ENCODE assay signal across 16 cellular contexts in genomic region chr9:114850871-114851270, GRCh38. TPM values are rescaled to one million over a fixed set of nuclear protein-coding genes. Genes with fewer than 3 reads are reported as not detected.
DNase-seq lines count a peak whose midpoint lies in the region; ATAC-seq, FAIRE-seq and TF ChIP-seq lines count a peak whose summit lies in the region.
"Had no signal": no experiment of that assay in that cellular context is flagged by ENCODE, and none has a peak within 500 bp of the region (broad histone marks: within the 10 kb centered on the region; RNA-seq: fewer than 3 reads in every experiment).

No MANE protein-coding gene starts in this region.

- peak overlapping the region; percentile 61 for H3K27ac Mint-ChIP-seq in activated CD4-positive, alpha-beta T cell treated with anti-CD3 and anti-CD28 coated beads for 36 hours
- no peak overlapping the region for H3K27ac Mint-ChIP-seq in astrocyte (ENCODE audit: unreplicated experiment)

- H3K36me3 Mint-ChIP-seq in activated CD4-positive, alpha-beta T cell treated with anti-CD3 and anti-CD28 coated beads for 36 hours (ENCODE audit: low read depth): peaks cover 3% of the 10 kb centered on the region
- H3K36me3 Mint-ChIP-seq in astrocyte (ENCODE audit: low read depth, unreplicated experiment): no peaks in the 10 kb centered on the region

- no peaks in the 10 kb centered on the region for H3K4me1 ChIP-seq in astrocyte (ENCODE audit: insufficient read depth, low read length)
- H3K4me1 ChIP-seq in osteoblast (ENCODE audit: insufficient read depth, low read length): peaks cover 40% of the 10 kb centered on the region
- H3K4me1 ChIP-seq: breast epithelium had no signal

- H3K36me3 ChIP-seq in MG63 (no peaks in the 10 kb centered on the region), astrocyte (ENCODE audit: insufficient read depth, low read length) (no peaks in the 10 kb centered on the region), osteoblast (ENCODE audit: insufficient read depth, low read length) (no peaks in the 10 kb centered on the region)
- H3K36me3 ChIP-seq: breast epithelium, neutrophil, upper lobe of left lung had no signal

- H3K27me3 ChIP-seq in MG63 (no peaks in the 10 kb centered on the region), astrocyte (ENCODE audit: insufficient read depth, low read length) (no peaks in the 10 kb centered on the region), osteoblast (ENCODE audit: insufficient read depth, low read length) (no peaks in the 10 kb centered on the region)
- H3K27me3 ChIP-seq: breast epithelium, neutrophil, upper lobe of left lung had no signal

- H3K9ac ChIP-seq in astrocyte (ENCODE audit: low read length): no peak overlapping the region

- H3K9me3 Mint-ChIP-seq in activated CD4-positive, alpha-beta T cell treated with anti-CD3 and anti-CD28 coated beads for 36 hours (ENCODE audit: low read depth): no peaks in the 10 kb centered on the region
- H3K9me3 Mint-ChIP-seq in astrocyte (ENCODE audit: unreplicated experiment): no peaks in the 10 kb centered on the region

- H3K9me3 ChIP-seq in MG63 (no peaks in the 10 kb centered on the region), astrocyte (ENCODE audit: insufficient read depth, low read depth, low read length) (no peaks in the 10 kb centered on the region), osteoblast (ENCODE audit: low read depth, low read length) (no peaks in the 10 kb centered on the region)
- H3K9me3 ChIP-seq: breast epithelium, neutrophil, upper lobe of left lung had no signal

- no peak overlapping the region for H2AFZ ChIP-seq in astrocyte (ENCODE audit: low read depth, low read length)
- H2AFZ ChIP-seq in osteoblast (ENCODE audit: low read length): no peak overlapping the region

- TF ChIP-seq CTCF in astrocyte (IDR thresholded peaks at IDR 0.05; ENCODE audit: insufficient read depth, low read depth, low read length) (no peak), osteoblast (IDR thresholded peaks at IDR 0.05; ENCODE audit: extremely low read depth, low read depth, low read length) (no peak)

- ATAC-seq in activated CD4-positive, alpha-beta T cell treated with anti-CD3 and anti-CD28 coated beads for 36 hours: peak; percentile 80
- ATAC-seq in GM21423 (IDR thresholded peaks at IDR 0.05; ENCODE audit: unreplicated experiment): no peak

- H3K27me3 Mint-ChIP-seq in activated CD4-positive, alpha-beta T cell treated with anti-CD3 and anti-CD28 coated beads for 36 hours: no peaks in the 10 kb centered on the region
- H3K27me3 Mint-ChIP-seq in astrocyte (ENCODE audit: low read depth, unreplicated experiment): no peaks in the 10 kb centered on the region

- CTCF ChIA-PET in activated CD4-positive, alpha-beta T cell treated with anti-CD3 and anti-CD28 coated beads for 36 hours (lab: Charles Lee): no interaction called here

- H3K27ac ChIP-seq in astrocyte (ENCODE audit: low read depth, low read length): no peak overlapping the region
- H3K27ac ChIP-seq in osteoblast (ENCODE audit: low read depth, low read length): peak overlapping the region; percentile 75
- H3K27ac ChIP-seq: breast epithelium, upper lobe of left lung had no signal

- H3K4me3 ChIP-seq in MG63: no peak overlapping the region
- no peak overlapping the region for H3K4me3 ChIP-seq in astrocyte (ENCODE audit: insufficient read depth, low read depth, low read length)
- H3K4me3 ChIP-seq in osteoblast (ENCODE audit: insufficient read depth, low read length): no peak overlapping the region
- H3K4me3 ChIP-seq: breast epithelium, upper lobe of left lung had no signal

- H4K20me1 ChIP-seq in astrocyte (ENCODE audit: insufficient read depth, low read length): no peaks in the 10 kb centered on the region
- H4K20me1 ChIP-seq in osteoblast (ENCODE audit: insufficient read depth, low read length): no peaks in the 10 kb centered on the region

- peak; percentile 52 for DNase-seq in activated CD4-positive, alpha-beta T cell treated with anti-CD3 and anti-CD28 coated beads for 36 hours
- DNase-seq in activated CD4-positive, alpha-beta T cell treated with anti-CD3 and anti-CD28 coated beads, Interleukin-2, amount 50 U/mL, for 4 hours: no peak
- DNase-seq in MG63: peak; percentile 12
- DNase-seq in astrocyte (ENCODE audit: low read depth): peak; percentile 29
- DNase-seq in osteoblast (ENCODE audit: insufficient read length, low spot score, missing footprints): no peak
- no peak for DNase-seq in GDM1 (lab: John Stamatoyannopoulos, UW)
- DNase-seq in activated CD8-positive, alpha-beta memory T cell treated with anti-CD3 and anti-CD28 coated beads, Interleukin-2, amount 50 U/mL, for 4 hours: no peak
- DNase-seq: Calu3, NCI-H146, NCI-H524 treated with DMSO at 0.1 percent for 48 hours, small intestine, upper lobe of left lung had no signal

- peaks cover 26% of the 10 kb centered on the region for H3K4me1 Mint-ChIP-seq in activated CD4-positive, alpha-beta T cell treated with anti-CD3 and anti-CD28 coated beads for 36 hours
- H3K4me1 Mint-ChIP-seq in astrocyte (ENCODE audit: low read depth, unreplicated experiment): peaks cover 8% of the 10 kb centered on the region

- no peak overlapping the region for H3K4me3 Mint-ChIP-seq in activated CD4-positive, alpha-beta T cell treated with anti-CD3 and anti-CD28 coated beads for 36 hours
- H3K4me3 Mint-ChIP-seq in astrocyte (ENCODE audit: unreplicated experiment): no peak overlapping the region

- intact Hi-C loops in activated CD4-positive, alpha-beta T cell treated with anti-CD3 and anti-CD28 coated beads for 36 hours (cut with DNase I, micrococcal nuclease): loop anchor here in 1 of 2 experiments (2.0 kb wide), 1 partner anchor 42 kb away; no protein-coding TSS in a partner anchor

- H3K4me2 ChIP-seq in astrocyte (ENCODE audit: low read length) (no peak overlapping the region), osteoblast (ENCODE audit: insufficient read depth, low read length) (peak overlapping the region; percentile 7)

- no peaks in the 10 kb centered on the region for H3K79me2 ChIP-seq in astrocyte (ENCODE audit: insufficient read depth, low read length)
- H3K79me2 ChIP-seq in osteoblast (ENCODE audit: insufficient read depth, low read length): no peaks in the 10 kb centered on the region

- POLR2A ChIA-PET in activated CD4-positive, alpha-beta T cell treated with anti-CD3 and anti-CD28 coated beads for 36 hours (lab: Charles Lee): no interaction called here

- FAIRE-seq in astrocyte (lab: Jason Lieb, UNC): no peak
- FAIRE-seq: small intestine had no signal

RNA-seq across cellular contexts. Expression of gene TNFSF15, which starts 45.0 kb away (rescaled TPM):
- under 1 TPM; 0.47 to 0.50 TPM for total RNA-seq in activated CD4-positive, alpha-beta T cell treated with anti-CD3 and anti-CD28 coated beads for 36 hours
- total RNA-seq in MG63 (2014; rRNA removed; shearing (Covaris generic); ENCODE audit: low replicate concordance): 0.20 and 0.42 TPM in 2 replicates
- total RNA-seq in astrocyte (4.2 and 10.3 TPM in 2 replicates), osteoblast (under 0.01 and 0.29 TPM in 2 replicates)
- total RNA-seq: A673 had no signal

Comparison
In these comparisons a context has a peak if more than half of its experiments do, and no peak if none do; other contexts are left out.
1. DNase-seq: peak in activated CD4-positive, alpha-beta T cell treated with anti-CD3 and anti-CD28 coated beads for 36 hours (single experiment), MG63 (single experiment) and astrocyte (single experiment); none in activated CD4-positive, alpha-beta T cell treated with anti-CD3 and anti-CD28 coated beads, Interleukin-2, amount 50 U/mL, for 4 hours (0 of 2), osteoblast (single experiment), GDM1 (single experiment) and activated CD8-positive, alpha-beta memory T cell treated with anti-CD3 and anti-CD28 coated beads, Interleukin-2, amount 50 U/mL, for 4 hours (single experiment).